Comparison of ENCODE assay signal across 14 cellular contexts in the genomic region with DNA sequence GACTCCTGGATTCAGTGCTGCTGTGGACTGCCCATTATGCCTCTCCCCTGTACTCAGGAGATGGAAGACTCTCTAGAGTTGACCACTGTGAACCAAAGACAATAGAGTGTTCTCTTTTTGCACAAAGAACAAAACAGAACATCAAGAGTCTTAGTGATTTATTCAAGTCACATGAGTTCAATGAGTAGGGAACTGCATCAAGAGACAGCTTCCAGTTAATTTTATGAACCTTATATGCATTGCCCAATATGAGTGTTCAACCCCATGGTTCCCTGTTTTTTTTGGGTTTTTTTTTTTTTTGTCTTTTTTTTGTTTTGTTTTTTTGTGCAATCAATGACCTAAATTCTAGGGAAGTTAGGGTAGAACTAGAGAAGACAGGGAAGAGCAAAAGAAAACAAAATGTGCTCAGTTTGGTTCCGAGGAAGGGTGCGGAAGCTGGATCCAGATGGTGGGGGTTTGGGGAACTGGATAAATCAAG.
"Had no signal": no experiment of that assay in that cellular context is flagged by ENCODE, and none has a peak within 500 bp of the region (broad histone marks: within the 10 kb centered on the region; RNA-seq: fewer than 3 reads in every experiment).

No MANE protein-coding gene starts in this region.

- H3K4me3 Mint-ChIP-seq: activated naive CD8-positive, alpha-beta T cell treated with anti-CD3 and anti-CD28 coated beads for 36 hours; endodermal cell; immature natural killer cell; neural crest cell; stimulated activated effector memory CD8-positive, alpha-beta T cell treated with anti-CD3 and anti-CD28 coated beads, Interleukin-12 subunit alpha, Interleukin-12 subunit beta, amount 100 ng/mL, for 72 hours; T-helper 1 cell treated with Interleukin-12 subunit alpha and Interleukin-12 subunit beta and Interleukin-4 antibody, amounts not matched to agents 30 μg/mL and 1 μg/mL, for 36 hours had no signal

- H3K27me3 ChIP-seq: ovary had no signal

- H3K27ac ChIP-seq: ovary had no signal

- H3K4me3 ChIP-seq: ovary, smooth muscle cell had no signal

- DNase-seq: activated CD4-positive, alpha-beta T cell treated with anti-CD3 and anti-CD28 coated beads, Interleukin-2, amount 50 U/mL, for 1 hour; activated effector memory CD4-positive, alpha-beta T cell treated with anti-CD3 and anti-CD28 coated beads, Interleukin-2, amount 50 U/mL, for 16 hours; activated naive CD8-positive, alpha-beta T cell treated with anti-CD3 and anti-CD28 coated beads for 36 hours; anterior cingulate cortex; endodermal cell; erythroblast; immature natural killer cell; left colon; mesendoderm; ovary had no signal

- ATAC-seq: left colon; stimulated activated effector memory CD8-positive, alpha-beta T cell treated with anti-CD3 and anti-CD28 coated beads, Interleukin-12 subunit alpha, Interleukin-12 subunit beta, amount 100 ng/mL, for 72 hours had no signal

- H3K9me3 Mint-ChIP-seq: activated naive CD8-positive, alpha-beta T cell treated with anti-CD3 and anti-CD28 coated beads for 36 hours; endodermal cell; immature natural killer cell; neural crest cell; stimulated activated effector memory CD8-positive, alpha-beta T cell treated with anti-CD3 and anti-CD28 coated beads, Interleukin-12 subunit alpha, Interleukin-12 subunit beta, amount 100 ng/mL, for 72 hours; T-helper 1 cell treated with Interleukin-12 subunit alpha and Interleukin-12 subunit beta and Interleukin-4 antibody, amounts not matched to agents 30 μg/mL and 1 μg/mL, for 36 hours had no signal

- H3K4me1 Mint-ChIP-seq: activated naive CD8-positive, alpha-beta T cell treated with anti-CD3 and anti-CD28 coated beads for 36 hours; immature natural killer cell; neural crest cell; stimulated activated effector memory CD8-positive, alpha-beta T cell treated with anti-CD3 and anti-CD28 coated beads, Interleukin-12 subunit alpha, Interleukin-12 subunit beta, amount 100 ng/mL, for 72 hours had no signal

- H3K9me3 ChIP-seq: ovary had no signal

- H3K27me3 Mint-ChIP-seq: activated naive CD8-positive, alpha-beta T cell treated with anti-CD3 and anti-CD28 coated beads for 36 hours had no signal

- H3K36me3 Mint-ChIP-seq: activated naive CD8-positive, alpha-beta T cell treated with anti-CD3 and anti-CD28 coated beads for 36 hours; immature natural killer cell; stimulated activated effector memory CD8-positive, alpha-beta T cell treated with anti-CD3 and anti-CD28 coated beads, Interleukin-12 subunit alpha, Interleukin-12 subunit beta, amount 100 ng/mL, for 72 hours had no signal

- H3K36me3 ChIP-seq: ovary had no signal

- H3K27ac Mint-ChIP-seq: activated naive CD8-positive, alpha-beta T cell treated with anti-CD3 and anti-CD28 coated beads for 36 hours; endodermal cell; immature natural killer cell; stimulated activated effector memory CD8-positive, alpha-beta T cell treated with anti-CD3 and anti-CD28 coated beads, Interleukin-12 subunit alpha, Interleukin-12 subunit beta, amount 100 ng/mL, for 72 hours; T-helper 1 cell treated with Interleukin-12 subunit alpha and Interleukin-12 subunit beta and Interleukin-4 antibody, amounts not matched to agents 30 μg/mL and 1 μg/mL, for 36 hours had no signal
